Comparison of ENCODE assay signal across 1 cellular context in genomic region chr17:74417178-74418045, GRCh38.
TF ChIP-seq lines count a peak whose summit lies in the region.

No MANE protein-coding gene starts in this region.

TF ChIP-seq in HepG2, 621 proteins besides CTCF, POLR2A, EP300 and RAD21 (continued from another document and continues in another):
- TF ChIP-seq NCOA5 (CRISPR knock-in tag; IDR thresholded peaks at IDR 0.05) (no peak), ZNF83 (CRISPR knock-in tag; IDR thresholded peaks at IDR 0.05; ENCODE audit: borderline replicate concordance) (peak; percentile 78; the same call in 1 of the 2 replicates), KDM2A (CRISPR knock-in tag; IDR thresholded peaks at IDR 0.05; ENCODE audit: borderline replicate concordance, low read depth) (peak; percentile 77), ELF3 (CRISPR knock-in tag; IDR thresholded peaks at IDR 0.05) (0 out of 2 replicates have a peak, but pooled peaks have one; percentile 15), CBX5 (CRISPR knock-in tag; IDR thresholded peaks at IDR 0.05; ENCODE audit: borderline replicate concordance) (peak; percentile 56), GATAD1 (CRISPR knock-in tag; IDR thresholded peaks at IDR 0.05) (peak; percentile 51; the same call in 1 of the 2 replicates), SKIL (CRISPR knock-in tag; IDR thresholded peaks at IDR 0.05; ENCODE audit: borderline replicate concordance) (peak; percentile 80), WIZ (CRISPR knock-in tag; IDR thresholded peaks at IDR 0.05) (peak; percentile 21; the same call in 1 of the 2 replicates), CENPX (CRISPR knock-in tag; IDR thresholded peaks at IDR 0.05) (no peak), ZNF431 (CRISPR knock-in tag; IDR thresholded peaks at IDR 0.05; ENCODE audit: borderline replicate concordance, low read depth) (peak; percentile 88), RBAK (CRISPR knock-in tag; IDR thresholded peaks at IDR 0.05) (peak; percentile 79; the same call in 1 of the 2 replicates), ZNF619 (CRISPR knock-in tag; IDR thresholded peaks at IDR 0.05) (peak; percentile 88; the same call in 1 of the 2 replicates), PLSCR1 (CRISPR knock-in tag; IDR thresholded peaks at IDR 0.05; ENCODE audit: borderline replicate concordance) (no peak), NR2F2 (IDR thresholded peaks at IDR 0.05; ENCODE audit: borderline replicate concordance, low read depth) (no peak), ZNF737 (CRISPR knock-in tag; IDR thresholded peaks at IDR 0.05; ENCODE audit: borderline replicate concordance) (no peak), SAFB2 (CRISPR knock-in tag; IDR thresholded peaks at IDR 0.05; ENCODE audit: borderline replicate concordance, low read depth) (0 out of 2 replicates have a peak, but pooled peaks have one; percentile 50), HOXD1 (CRISPR knock-in tag; IDR thresholded peaks at IDR 0.05) (no peak), ZNF260 (CRISPR knock-in tag; IDR thresholded peaks at IDR 0.05; ENCODE audit: borderline replicate concordance, low read depth) (no peak), PCBP2 (optimal IDR thresholded peaks at IDR 0.05; ENCODE audit: low read depth, low read length, poor library complexity, severe bottlenecking) (no peak), ZNF275 (CRISPR knock-in tag; IDR thresholded peaks at IDR 0.05; ENCODE audit: borderline replicate concordance) (no peak), TBX3 (IDR thresholded peaks at IDR 0.05; ENCODE audit: borderline replicate concordance) (no peak), ZNF232 (CRISPR knock-in tag; IDR thresholded peaks at IDR 0.05; ENCODE audit: borderline replicate concordance) (peak; percentile 40; the same call in 1 of the 2 replicates), LBX2 (CRISPR knock-in tag; IDR thresholded peaks at IDR 0.05; ENCODE audit: borderline replicate concordance) (no peak), ETV5 (CRISPR knock-in tag; IDR thresholded peaks at IDR 0.05; ENCODE audit: borderline replicate concordance) (peak; percentile 20; the same call in 1 of the 2 replicates), ZNF749 (CRISPR knock-in tag; IDR thresholded peaks at IDR 0.05; ENCODE audit: borderline replicate concordance) (no peak), RFXAP (CRISPR knock-in tag; IDR thresholded peaks at IDR 0.05; ENCODE audit: borderline replicate concordance) (no peak; the same call in 1 of the 2 replicates), MTERF4 (CRISPR knock-in tag; IDR thresholded peaks at IDR 0.05) (no peak), ATF2 (CRISPR knock-in tag; IDR thresholded peaks at IDR 0.05) (peak; percentile 48; the same call in 1 of the 2 replicates), ZHX1 (CRISPR knock-in tag; IDR thresholded peaks at IDR 0.05; ENCODE audit: low read depth) (no peak), SMAD9 (CRISPR knock-in tag; IDR thresholded peaks at IDR 0.05) (no peak), ZNF782 (CRISPR knock-in tag; IDR thresholded peaks at IDR 0.05; ENCODE audit: borderline replicate concordance) (no peak), ZNF674 (CRISPR knock-in tag; IDR thresholded peaks at IDR 0.05; ENCODE audit: low read depth) (no peak), MAF1 (CRISPR knock-in tag; IDR thresholded peaks at IDR 0.05; ENCODE audit: borderline replicate concordance) (no peak), RBM39 (IDR thresholded peaks at IDR 0.05; ENCODE audit: low read depth, low read length, poor library complexity, severe bottlenecking) (no peak), HNF4A (CRISPR knock-in tag; IDR thresholded peaks at IDR 0.05) (peak; percentile 56), ZNF451 (CRISPR knock-in tag; IDR thresholded peaks at IDR 0.05) (no peak; the same call in 1 of the 2 replicates), ZFP82 (CRISPR knock-in tag; IDR thresholded peaks at IDR 0.05; ENCODE audit: borderline replicate concordance) (no peak), ZNF20 (CRISPR knock-in tag; IDR thresholded peaks at IDR 0.05) (no peak), SOX6 (IDR thresholded peaks at IDR 0.05) (no peak), SOX6 (CRISPR knock-in tag; IDR thresholded peaks at IDR 0.05) (peak; percentile 46), JUNB (CRISPR knock-in tag; IDR thresholded peaks at IDR 0.05; ENCODE audit: borderline replicate concordance) (peak; percentile 64; the same call in 1 of the 2 replicates), ZNF510 (CRISPR knock-in tag; IDR thresholded peaks at IDR 0.05; ENCODE audit: low read depth) (no peak), JUND (CRISPR knock-in tag; IDR thresholded peaks at IDR 0.05) (no peak; the same call in none of the 2 replicates), MTF1 (CRISPR knock-in tag; IDR thresholded peaks at IDR 0.05) (no peak), FOXO1 (CRISPR knock-in tag; IDR thresholded peaks at IDR 0.05) (peak; percentile 79; the same call in 1 of the 2 replicates), ZMYM4 (CRISPR knock-in tag; IDR thresholded peaks at IDR 0.05) (peak; percentile 48; the same call in 1 of the 2 replicates), ZNF597 (CRISPR knock-in tag; IDR thresholded peaks at IDR 0.05) (no peak), TRAFD1 (CRISPR knock-in tag; IDR thresholded peaks at IDR 0.05; ENCODE audit: borderline replicate concordance) (0 out of 2 replicates have a peak, but pooled peaks have one; percentile 62), IRX3 (CRISPR knock-in tag; IDR thresholded peaks at IDR 0.05; ENCODE audit: borderline replicate concordance, low read depth) (peak; percentile 51; the same call in 1 of the 2 replicates), PITX1 (CRISPR knock-in tag; IDR thresholded peaks at IDR 0.05) (peak; percentile 76; the same call in 1 of the 2 replicates), GLMP (CRISPR knock-in tag; IDR thresholded peaks at IDR 0.05; ENCODE audit: borderline replicate concordance) (no peak; the same call in 1 of the 2 replicates), ZNF792 (CRISPR knock-in tag; IDR thresholded peaks at IDR 0.05) (no peak; the same call in 1 of the 2 replicates), ZNF24 (IDR thresholded peaks at IDR 0.05) (peak; percentile 61)
